In the genomic region with DNA sequence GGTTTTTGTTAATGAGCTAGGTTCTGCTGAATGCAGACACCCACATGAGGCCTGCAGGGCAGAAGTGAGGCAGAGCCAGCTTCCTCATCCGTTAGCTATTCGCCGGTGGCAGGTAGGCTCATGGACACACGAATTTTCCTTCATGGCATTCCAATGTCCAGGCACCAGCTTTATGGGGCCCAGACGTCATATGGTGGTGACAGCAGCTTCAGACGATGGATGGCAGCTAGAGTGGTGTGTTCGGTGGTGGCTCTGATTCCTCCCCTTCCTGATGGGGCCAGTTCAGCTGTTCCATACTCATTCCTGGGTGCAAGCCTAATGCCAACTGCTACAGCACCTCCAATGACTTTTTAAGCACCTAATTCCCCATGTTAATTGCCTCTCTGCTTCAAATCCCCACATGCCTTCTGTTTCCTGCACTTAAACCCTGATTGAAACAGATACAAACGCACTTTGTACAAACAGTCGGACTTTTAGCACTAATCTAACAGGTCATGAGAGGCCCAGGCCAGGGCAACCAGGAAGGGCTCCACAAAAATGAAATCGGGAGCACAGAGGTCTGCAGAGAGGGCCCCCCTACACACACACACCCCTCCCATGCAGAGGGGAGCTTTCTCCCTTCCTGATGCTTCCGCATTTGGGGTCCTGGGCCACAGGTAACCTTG, we compare ENCODE assay signal across 10 cellular contexts. TPM values are rescaled to one million over a fixed set of nuclear protein-coding genes. Genes with fewer than 3 reads are reported as not detected.
DNase-seq lines count a peak whose midpoint lies in the region; ATAC-seq and TF ChIP-seq lines count a peak whose summit lies in the region.
"Had no signal": no experiment of that assay in that cellular context is flagged by ENCODE, and none has a peak within 500 bp of the region (broad histone marks: within the 10 kb centered on the region; RNA-seq: fewer than 3 reads in every experiment).

No MANE protein-coding gene starts in this region.

- TF ChIP-seq POLR2A in IMR-90 (IDR thresholded peaks at IDR 0.05; ENCODE audit: low read depth, low read length): no peak

- peak overlapping the region; percentile 81 for H3K27ac Mint-ChIP-seq in nephron progenitor cell
- peak overlapping the region in 1 of 7 donors; percentile 0 for H3K27ac Mint-ChIP-seq in CD4-positive, alpha-beta memory T cell

- H3K18ac ChIP-seq in IMR-90 (ENCODE audit: low read depth, low read length): peak overlapping the region; percentile 67

- peaks cover 0 to 14% of the 10 kb centered on the region in 2 experiments; a peak in 1 of 4 replicates for H3K79me1 ChIP-seq in IMR-90 (ENCODE audit: low read depth in 1 of 2, low read length in 2 of 2)

- H3K23ac ChIP-seq in IMR-90 (ENCODE audit: low read depth, low read length): peak overlapping the region; percentile 73

- H4K91ac ChIP-seq in IMR-90 (ENCODE audit: insufficient read depth, low read depth, low read length): peak overlapping the region; percentile 92

- H2BK5ac ChIP-seq in IMR-90 (ENCODE audit: low read depth, low read length, poor library complexity, severe bottlenecking): peak overlapping the region; percentile 85

- WGBS in IMR-90 (ENCODE audit: extremely low coverage in 2 of 2, insufficient read length in 1 of 2), 2 experiments: 35% methylated on average over 4 of the region's 11 CpGs; no CpG with 5 or more reads in 1 of the 2 experiments

- H4K20me1 ChIP-seq in IMR-90 (ENCODE audit: insufficient read depth, low read length): no peaks in the 10 kb centered on the region

- H3K9ac ChIP-seq in IMR-90 (ENCODE audit: low read depth, low read length) (peak overlapping the region; percentile 3; the same call in 1 of the 2 replicates), adipocyte (ENCODE audit: low read length) (peak overlapping the region; percentile 31)

- POLR2A ChIA-PET in IMR-90 (lab: Charles Lee; ENCODE audit: unreplicated experiment): interaction anchor here (1.0 kb wide), 1 partner anchor 11 kb away, joined by 3 read pairs; no protein-coding TSS in a partner anchor
- POLR2A ChIA-PET in CD4-positive, alpha-beta memory T cell (lab: Charles Lee; ENCODE audit: partially characterized antibody): interaction anchor here (1.2 to 2.2 kb wide), 4 partner anchors 9 to 22 kb away, joined by 3 to 10 read pairs (median 4); no protein-coding TSS in a partner anchor

- TF ChIP-seq CTCF in IMR-90 (conservative IDR thresholded peaks at IDR 0.05; ENCODE audit: low read depth, low read length): no peak
- TF ChIP-seq CTCF in nephron progenitor cell (IDR thresholded peaks at IDR 0.05): no peak

- H2AK5ac ChIP-seq in IMR-90 (ENCODE audit: low read depth, low read length): peak overlapping the region; percentile 100

- DNase-seq in G401 (ENCODE audit: low spot score) (peak; percentile 34), IMR-90 (no peak), adipocyte (ENCODE audit: low read depth) (no peak), nephron progenitor cell (no peak)
- DNase-seq in stimulated activated CD4-positive, alpha-beta T cell treated with anti-CD3 and anti-CD28 coated beads, Interleukin-15, amount 100 ng/mL, for 24 hours: no peak
- no peak for DNase-seq in CD4-positive, alpha-beta memory T cell
- DNase-seq: Right ventricle myocardium superior, testis had no signal

- peak overlapping the region; percentile 47 to 92 for H4K8ac ChIP-seq in IMR-90 (ENCODE audit: low read depth in 2 of 2, low read length in 2 of 2)

- ATAC-seq in IMR-90 (ENCODE audit: low read depth) (peak; percentile 6), GM21526 (IDR thresholded peaks at IDR 0.05; ENCODE audit: low FRiP score, unreplicated experiment) (no peak)

- H3K27ac ChIP-seq in IMR-90 (ENCODE audit: insufficient read depth, low read length): peak overlapping the region; percentile 94
- H3K27ac ChIP-seq in CD4-positive, alpha-beta memory T cell (ENCODE audit: low read depth, low read length): no peak overlapping the region
- H3K27ac ChIP-seq: testis had no signal

- dilution Hi-C loops in IMR-90 (cut with HindIII; ENCODE audit: low sequenced_read_pairs, unreplicated experiment): no loop called here

- in situ Hi-C loops in G401 (cut with HindIII; ENCODE audit: low sequenced_read_pairs): loop anchor here (25.0 kb wide), 1 partner anchor 298 kb away; the partner anchor contains the start of gene GRM4
- in situ Hi-C loops in IMR-90 (cut with MboI; ENCODE audit: low sequenced_read_pairs): no loop called here

- H3K4me2 ChIP-seq in IMR-90 (ENCODE audit: low read depth, low read length): peak overlapping the region; percentile 18; the same call in 1 of the 2 replicates

- peaks cover 35% of the 10 kb centered on the region for H3K9me1 ChIP-seq in IMR-90 (ENCODE audit: insufficient read depth, low read length)

- H3K4me1 ChIP-seq in IMR-90 (ENCODE audit: control insufficient read depth, insufficient read depth, low read length) (peaks cover 40% of the 10 kb centered on the region), adipocyte (ENCODE audit: control insufficient read depth, insufficient read depth, low read length) (peaks cover 59% of the 10 kb centered on the region)
- H3K4me1 ChIP-seq in CD4-positive, alpha-beta memory T cell (ENCODE audit: insufficient read depth, low read length): peaks cover 18% of the 10 kb centered on the region

- intact Hi-C loops in IMR-90 (cut with micrococcal nuclease): loop anchor here (2.0 kb wide), 2 partner anchors 51 to 69 kb away; partner anchors contain the start of gene LEMD2
- intact Hi-C loops in CD4-positive, alpha-beta memory T cell (cut with micrococcal nuclease): no loop called here

- H3K27me3 ChIP-seq in IMR-90 (ENCODE audit: control insufficient read depth, insufficient read depth, low read length) (no peaks in the 10 kb centered on the region), adipocyte (replicated peaks; ENCODE audit: control insufficient read depth, insufficient read depth, low read length) (no peaks in the 10 kb centered on the region)
- no peaks in the 10 kb centered on the region for H3K27me3 ChIP-seq in CD4-positive, alpha-beta memory T cell (ENCODE audit: insufficient read depth, low read length)
- H3K27me3 ChIP-seq: testis had no signal

- CTCF ChIA-PET in IMR-90 (lab: Yijun Ruan, JAX): interaction anchor here (0.6 to 1.6 kb wide), 4 partner anchors 63 to 128 kb away, joined by 3 to 5 read pairs (median 3); partner anchors contain the start of gene UQCC2
- CTCF ChIA-PET in CD4-positive, alpha-beta memory T cell (lab: Charles Lee; ENCODE audit: partially characterized antibody): interaction anchor here (0.6 to 0.8 kb wide), 2 partner anchors 22 to 68 kb away, joined by 3 read pairs; no protein-coding TSS in a partner anchor

- peaks cover 22% of the 10 kb centered on the region for H3K9me3 Mint-ChIP-seq in nephron progenitor cell
- peaks cover 0 to 7% (median 1%) of the 10 kb centered on the region in 8 donors for H3K9me3 Mint-ChIP-seq in CD4-positive, alpha-beta memory T cell

- H3K4ac ChIP-seq in IMR-90 (ENCODE audit: low read depth, low read length): peak overlapping the region; percentile 92

- peak overlapping the region; percentile 52; the same call in 2 of the 3 replicates for H2BK15ac ChIP-seq in IMR-90 (ENCODE audit: low read depth, low read length)

- no peak for TF ChIP-seq RAD21 in IMR-90 (IDR thresholded peaks at IDR 0.05; ENCODE audit: low read length)

- peaks cover 7% of the 10 kb centered on the region for H3K27me3 Mint-ChIP-seq in nephron progenitor cell (ENCODE audit: low read depth, poor library complexity)
- peaks cover 0 to 2% of the 10 kb centered on the region in 2 donors for H3K27me3 Mint-ChIP-seq in CD4-positive, alpha-beta memory T cell

- peak overlapping the region; percentile 23 for H3K56ac ChIP-seq in IMR-90 (ENCODE audit: extremely low read depth, insufficient read depth, low read length)

- BruUV-seq in IMR-90 (replicated peaks; lab: Mats Ljungman, UMichigan): no TSS peak

- peak overlapping the region; percentile 96 for H2BK20ac ChIP-seq in IMR-90 (ENCODE audit: low read depth, low read length)

- no peaks in the 10 kb centered on the region for H3K9me3 ChIP-seq in IMR-90 (ENCODE audit: control insufficient read depth, insufficient read depth, low read length)
- peaks cover 5% of the 10 kb centered on the region for H3K9me3 ChIP-seq in adipocyte (ENCODE audit: control insufficient read depth, low read length)
- H3K9me3 ChIP-seq in CD4-positive, alpha-beta memory T cell (ENCODE audit: control insufficient read depth in 1 of 2, low read length in 2 of 2): no peaks in the 10 kb centered on the region
- H3K9me3 ChIP-seq: testis had no signal

- peak overlapping the region; percentile 83 for H2AFZ ChIP-seq in IMR-90 (replicated peaks; ENCODE audit: low read length, poor library complexity)

- H3K4me3 Mint-ChIP-seq in nephron progenitor cell: peak overlapping the region; percentile 29
- no peak overlapping the region for H3K4me3 Mint-ChIP-seq in CD4-positive, alpha-beta memory T cell

- peak overlapping the region; percentile 94 for H2BK120ac ChIP-seq in IMR-90 (ENCODE audit: low read depth, low read length)

- no peak overlapping the region for H3K4me3 ChIP-seq in IMR-90 (ENCODE audit: insufficient read depth, low read depth, low read length)
- no peak overlapping the region for H3K4me3 ChIP-seq in adipocyte (ENCODE audit: low read length)
- H3K4me3 ChIP-seq in CD4-positive, alpha-beta memory T cell (ENCODE audit: low read length in 2 of 2): no peak overlapping the region
- H3K4me3 ChIP-seq: testis had no signal

- peak overlapping the region; percentile 73 for H4K5ac ChIP-seq in IMR-90 (ENCODE audit: low read depth, low read length)

- peak overlapping the region; percentile 66 for H3K14ac ChIP-seq in IMR-90 (replicated peaks; ENCODE audit: low read depth, low read length)

- peaks cover 7% of the 10 kb centered on the region for H3K36me3 Mint-ChIP-seq in nephron progenitor cell (ENCODE audit: low read depth)
- no peaks in the 10 kb centered on the region for H3K36me3 Mint-ChIP-seq in CD4-positive, alpha-beta memory T cell

- H3K4me1 Mint-ChIP-seq in nephron progenitor cell: peaks cover 72% of the 10 kb centered on the region
- peaks cover 8 to 17% (median 12%) of the 10 kb centered on the region in 4 donors for H3K4me1 Mint-ChIP-seq in CD4-positive, alpha-beta memory T cell

- H3K36me3 ChIP-seq in IMR-90 (ENCODE audit: control insufficient read depth, insufficient read depth, low read length) (no peaks in the 10 kb centered on the region), adipocyte (ENCODE audit: control insufficient read depth, insufficient read depth, low read length, severe bottlenecking) (no peaks in the 10 kb centered on the region)
- no peaks in the 10 kb centered on the region for H3K36me3 ChIP-seq in CD4-positive, alpha-beta memory T cell (ENCODE audit: insufficient read depth, low read length)

- peak overlapping the region; percentile 17 for H2AK9ac ChIP-seq in IMR-90 (replicated peaks; ENCODE audit: low read depth, low read length, poor library complexity)

RNA-seq across cellular contexts. Expression of gene MLN, which starts 35.7 kb away (rescaled TPM):
- total RNA-seq in G401 (2014; rRNA removed; shearing (Covaris generic)): 2.5 TPM in 1 of 2 replicates, not detected in the other
- total RNA-seq in IMR-90 (2012; rRNA removed): not detected in 2 replicates
- polyA plus RNA-seq in IMR-90 (2012; rRNA removed): not detected in 2 replicates
- polyA plus RNA-seq in IMR-90 (2012; cell fraction: cytosol; rRNA removed): not detected in 2 replicates
- not detected in 2 replicates for polyA plus RNA-seq in IMR-90 (2012; cell fraction: nucleus; rRNA removed; ENCODE audit: low replicate concordance)
- total RNA-seq in CD4-positive, alpha-beta memory T cell: not detected
- not detected for polyA plus RNA-seq in CD4-positive, alpha-beta memory T cell
- total RNA-seq: dermis microvascular lymphatic vessel endothelial cell, Right ventricle myocardium superior, testis had no signal

RNA-seq across cellular contexts. Expression of gene LEMD2, which starts 50.6 kb away (rescaled TPM):
- total RNA-seq in G401 (2014; rRNA removed; shearing (Covaris generic)): 65.1 and 66.7 TPM in 2 replicates
- total RNA-seq in IMR-90 (2012; rRNA removed): 24.4 and 26.5 TPM in 2 replicates
- 37.8 and 43.6 TPM in 2 replicates for polyA plus RNA-seq in IMR-90 (2012; rRNA removed)
- 30.9 and 55.6 TPM in 2 replicates for polyA plus RNA-seq in IMR-90 (2012; cell fraction: cytosol; rRNA removed)
- polyA plus RNA-seq in IMR-90 (2012; cell fraction: nucleus; rRNA removed; ENCODE audit: low replicate concordance): 98.1 and 109 TPM in 2 replicates
- 100 to 1,000 TPM; 115 to 126 TPM for total RNA-seq in CD4-positive, alpha-beta memory T cell
- polyA plus RNA-seq in CD4-positive, alpha-beta memory T cell: 10 to 100 TPM; 13.5 to 44.6 TPM
